ENCODE assay signal across 24 cellular contexts in genomic region chr7:148161771-148162170, GRCh38.
DNase-seq lines count a peak whose midpoint lies in the region; ATAC-seq and TF ChIP-seq lines count a peak whose summit lies in the region.
"Had no signal": no experiment of that assay in that cellular context is flagged by ENCODE, and none has a peak within 500 bp of the region (broad histone marks: within the 10 kb centered on the region; RNA-seq: fewer than 3 reads in every experiment).

No MANE protein-coding gene starts in this region.

- H3K36me3 Mint-ChIP-seq in MCF 10A (ENCODE audit: insufficient read depth, unreplicated experiment) (no peaks in the 10 kb centered on the region), neural crest cell (ENCODE audit: low read depth) (no peaks in the 10 kb centered on the region)
- H3K36me3 Mint-ChIP-seq: CD14-positive monocyte; CD4-positive, alpha-beta memory T cell; CD4-positive, CD25-positive, alpha-beta regulatory T cell; CD8-positive, alpha-beta memory T cell had no signal

- intact Hi-C loops in MCF 10A (cut with micrococcal nuclease) (no loop called here), mammary epithelial cell (cut with micrococcal nuclease) (no loop called here), lower lobe of right lung (cut with DNase I) (no loop called here), thyroid gland (cut with DNase I) (no loop called here)

- H3K27ac ChIP-seq in mammary epithelial cell (ENCODE audit: insufficient read depth, low read depth, low read length) = no peak overlapping the region
- no peak overlapping the region for H3K27ac ChIP-seq in gastroesophageal sphincter
- no peak overlapping the region for H3K27ac ChIP-seq in lower lobe of right lung
- H3K27ac ChIP-seq in thyroid gland = no peak overlapping the region
- H3K27ac ChIP-seq: 22Rv1, A549, BLaER1 had no signal

- no peaks in the 10 kb centered on the region for H3K79me2 ChIP-seq in mammary epithelial cell (ENCODE audit: insufficient read depth, low read length)

- H3K9me3 Mint-ChIP-seq in MCF 10A (ENCODE audit: unreplicated experiment) = no peaks in the 10 kb centered on the region
- peaks cover 2% of the 10 kb centered on the region for H3K9me3 Mint-ChIP-seq in neural crest cell

- H3K4me1 Mint-ChIP-seq in MCF 10A (ENCODE audit: insufficient read depth, unreplicated experiment) (no peaks in the 10 kb centered on the region), neural crest cell (peaks cover 9% of the 10 kb centered on the region)
- H3K4me1 Mint-ChIP-seq: CD4-positive, alpha-beta memory T cell; CD4-positive, CD25-positive, alpha-beta regulatory T cell; CD8-positive, alpha-beta memory T cell had no signal

- in situ Hi-C loops in mammary epithelial cell (cut with MboI; ENCODE audit: low sequenced_read_pairs in 2 of 2) = no loop called here

- H3K4me1 ChIP-seq in mammary epithelial cell (ENCODE audit: insufficient read depth, low read length) = no peaks in the 10 kb centered on the region
- H3K4me1 ChIP-seq in gastroesophageal sphincter = no peaks in the 10 kb centered on the region
- no peaks in the 10 kb centered on the region for H3K4me1 ChIP-seq in lower lobe of right lung
- no peaks in the 10 kb centered on the region for H3K4me1 ChIP-seq in thyroid gland
- H3K4me1 ChIP-seq: A549, BE2C, BLaER1 had no signal

- TF ChIP-seq EP300 in gastroesophageal sphincter (IDR thresholded peaks at IDR 0.05) = no peak

- H3K4me3 ChIP-seq in mammary epithelial cell (replicated peaks in 1 of 3; ENCODE audit: insufficient read depth in 1 of 3, low read depth in 2 of 3, low read length in 3 of 3) (no peak overlapping the region), gastroesophageal sphincter (no peak overlapping the region), lower lobe of right lung (no peak overlapping the region), thyroid gland (replicated peaks in 1 of 3) (no peak overlapping the region)
- H3K4me3 ChIP-seq: A549, BLaER1 had no signal

- BruUV-seq in MCF 10A (replicated peaks; lab: Mats Ljungman, UMichigan) (no TSS peak), mammary epithelial cell (replicated peaks; lab: Mats Ljungman, UMichigan) (no TSS peak)

- dilution Hi-C loops in mammary epithelial cell (cut with HindIII; ENCODE audit: low sequenced_read_pairs) = no loop called here

- DNase-seq in MCF 10A (ENCODE audit: unreplicated experiment) (no peak), mammary epithelial cell (no peak), islet precursor cell (peak; percentile 61), neural crest cell (ENCODE audit: low read depth, low spot score) (no peak), lower lobe of right lung (no peak), thyroid gland (no peak)
- DNase-seq: BE2C; C1 segment of cervical spinal cord; CD4-positive, alpha-beta memory T cell; CD4-positive, CD25-positive, alpha-beta regulatory T cell; CD8-positive, alpha-beta memory T cell; COR-L47; DMS 273 treated with DMSO at 0.1 percent for 48 hours; DMS153; DMS53; DMS79; DND-41; EL; GF-D8 had no signal

- H3K4me2 ChIP-seq in mammary epithelial cell (ENCODE audit: insufficient read depth, low read depth, low read length) = no peak overlapping the region
- H3K4me2 ChIP-seq: A549, BLaER1 had no signal

- no peak overlapping the region for H2AFZ ChIP-seq in mammary epithelial cell (ENCODE audit: low read depth, low read length)

- WGBS in mammary epithelial cell (ENCODE audit: low coverage, missing lambda C conversion rate) = 57% methylated on average over 4 of the region's 4 CpGs
- 70 to 100% methylated on average over 1 to 4 of the region's 4 CpGs for WGBS in gastroesophageal sphincter (ENCODE audit: low coverage in 1 of 2), 2 donors
- WGBS in thyroid gland, 2 donors = 84 to 90% methylated on average over 4 of the region's 4 CpGs

- H3K9me3 ChIP-seq in mammary epithelial cell (replicated peaks; ENCODE audit: insufficient read depth, low read length) (no peaks in the 10 kb centered on the region), gastroesophageal sphincter (no peaks in the 10 kb centered on the region), lower lobe of right lung (no peaks in the 10 kb centered on the region), thyroid gland (no peaks in the 10 kb centered on the region)
- H3K9me3 ChIP-seq: A549, BE2C, BLaER1 had no signal

- TF ChIP-seq POLR2A in gastroesophageal sphincter (IDR thresholded peaks at IDR 0.05) = no peak
- no peak for TF ChIP-seq POLR2A in thyroid gland (IDR thresholded peaks at IDR 0.05)

- TF ChIP-seq CTCF in MCF 10A (IDR thresholded peaks at IDR 0.05; ENCODE audit: unreplicated experiment) (no peak), mammary epithelial cell (conservative IDR thresholded peaks at IDR 0.05 in 1 of 2, IDR thresholded peaks at IDR 0.05 in 1 of 2; ENCODE audit: extremely low read depth in 1 of 2, insufficient read depth in 1 of 2, low read depth in 1 of 2, low read length in 2 of 2) (no peak), neural crest cell (conservative IDR thresholded peaks at IDR 0.05) (no peak), gastroesophageal sphincter (IDR thresholded peaks at IDR 0.05) (no peak), lower lobe of right lung (IDR thresholded peaks at IDR 0.05) (no peak), thyroid gland (IDR thresholded peaks at IDR 0.05) (no peak)

- no peaks in the 10 kb centered on the region for H4K20me1 ChIP-seq in mammary epithelial cell (ENCODE audit: insufficient read depth, low read length)
- H4K20me1 ChIP-seq: BLaER1 had no signal

- H3K36me3 ChIP-seq in mammary epithelial cell (ENCODE audit: insufficient read depth, low read length) (no peaks in the 10 kb centered on the region), gastroesophageal sphincter (no peaks in the 10 kb centered on the region), lower lobe of right lung (no peaks in the 10 kb centered on the region), thyroid gland (no peaks in the 10 kb centered on the region)
- H3K36me3 ChIP-seq: BE2C, BLaER1 had no signal

- H3K27ac Mint-ChIP-seq in MCF 10A (ENCODE audit: low read depth, unreplicated experiment) = peak overlapping the region; percentile 32
- peak overlapping the region; percentile 48 for H3K27ac Mint-ChIP-seq in neural crest cell (ENCODE audit: unreplicated experiment)
- H3K27ac Mint-ChIP-seq: CD4-positive, alpha-beta memory T cell; CD4-positive, CD25-positive, alpha-beta regulatory T cell; CD8-positive, alpha-beta memory T cell had no signal

- POLR2A ChIA-PET in MCF 10A (lab: Yijun Ruan, JAX) = no interaction called here

- H3K27me3 Mint-ChIP-seq in MCF 10A (ENCODE audit: insufficient read depth, unreplicated experiment) = peaks cover 75% of the 10 kb centered on the region
- no peaks in the 10 kb centered on the region for H3K27me3 Mint-ChIP-seq in neural crest cell (ENCODE audit: low read depth)

- no peak overlapping the region for H3K9ac ChIP-seq in mammary epithelial cell (ENCODE audit: insufficient read depth, low read length)
- H3K9ac ChIP-seq: BLaER1 had no signal

- CTCF ChIA-PET in MCF 10A (lab: Yijun Ruan, JAX) = interaction anchor here (0.6 to 4.2 kb wide), 2 partner anchors 19 to 479 kb away, joined by 3 to 20 read pairs; no protein-coding TSS in a partner anchor
- CTCF ChIA-PET in mammary epithelial cell (lab: Charles Lee; ENCODE audit: low non-redundant PET) = no interaction called here

- H3K4me3 Mint-ChIP-seq in MCF 10A (ENCODE audit: unreplicated experiment) (no peak overlapping the region), neural crest cell (no peak overlapping the region)
- H3K4me3 Mint-ChIP-seq: CD14-positive monocyte; CD4-positive, alpha-beta memory T cell; CD4-positive, CD25-positive, alpha-beta regulatory T cell; CD8-positive, alpha-beta memory T cell had no signal

- no peaks in the 10 kb centered on the region for H3K27me3 ChIP-seq in mammary epithelial cell (ENCODE audit: insufficient read depth, low read length)
- H3K27me3 ChIP-seq in gastroesophageal sphincter = no peaks in the 10 kb centered on the region
- no peaks in the 10 kb centered on the region for H3K27me3 ChIP-seq in lower lobe of right lung (ENCODE audit: low read depth)
- H3K27me3 ChIP-seq in thyroid gland = no peaks in the 10 kb centered on the region
- H3K27me3 ChIP-seq: BE2C, BLaER1 had no signal

- ATAC-seq in gastroesophageal sphincter (no peak), lower lobe of right lung (no peak)
- ATAC-seq: A549 had no signal
